Comparison of ENCODE assay signal across 35 cellular contexts in the genomic region with DNA sequence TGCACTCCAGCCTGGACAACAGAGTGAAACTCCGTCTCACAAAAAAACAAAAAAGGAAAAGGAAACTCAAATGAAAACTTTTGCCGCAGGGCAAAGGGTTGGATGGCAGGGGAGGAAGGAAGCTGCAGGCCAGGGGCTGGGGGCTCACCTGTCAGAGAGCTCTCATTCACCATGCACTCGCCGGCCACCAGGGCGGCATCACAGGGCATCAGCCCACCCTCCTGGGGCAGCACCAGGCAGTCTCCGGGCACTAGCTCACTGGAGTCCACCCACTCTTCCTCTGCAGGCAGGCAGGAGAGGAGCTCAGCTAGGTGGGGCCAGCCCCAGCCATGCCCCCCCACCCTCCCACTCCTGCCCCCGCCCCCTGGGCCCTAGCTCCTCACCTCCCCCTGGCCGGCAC. TPM values are rescaled to one million over a fixed set of nuclear protein-coding genes. Genes with fewer than 3 reads are reported as not detected.
DNase-seq lines count a peak whose midpoint lies in the region; ATAC-seq, FAIRE-seq and TF ChIP-seq lines count a peak whose summit lies in the region.
"Had no signal": no experiment of that assay in that cellular context is flagged by ENCODE, and none has a peak within 500 bp of the region (broad histone marks: within the 10 kb centered on the region; RNA-seq: fewer than 3 reads in every experiment).

No MANE protein-coding gene starts in this region.

- TF ChIP-seq CTCF in AG10803 (conservative IDR thresholded peaks at IDR 0.05; ENCODE audit: low read length), result 0 out of 2 replicates have a peak, but pooled peaks have one; percentile 1
- peak; percentile 30; the same call in 1 of the 2 replicates for TF ChIP-seq CTCF in OCI-LY7 (conservative IDR thresholded peaks at IDR 0.05; ENCODE audit: low read length)
- TF ChIP-seq CTCF in fibroblast of pulmonary artery (IDR thresholded peaks at IDR 0.05; ENCODE audit: low read length, missing control alignments), result peak; percentile 7
- TF ChIP-seq CTCF in esophagus muscularis mucosa (IDR thresholded peaks at IDR 0.05), result no peak

- no peak overlapping the region for H3K4me2 ChIP-seq in OCI-LY7 (ENCODE audit: low read length)
- H3K4me2 ChIP-seq: hepatocyte had no signal

- H3K79me2 ChIP-seq in OCI-LY7 (ENCODE audit: insufficient read depth, low read depth, low read length), result no peaks in the 10 kb centered on the region
- H3K79me2 ChIP-seq: hepatocyte had no signal

- no peak for FAIRE-seq in GM12891 (lab: Jason Lieb, UNC)
- FAIRE-seq: GM18507, GM19239, urothelium cell line had no signal

- BruUV-seq in OCI-LY7 (replicated peaks; lab: Mats Ljungman, UMichigan), result no TSS peak

- CTCF ChIA-PET in OCI-LY7 (lab: Charles Lee; ENCODE audit: unreplicated experiment), result no interaction called here
- CTCF ChIA-PET in activated CD4-positive, alpha-beta memory T cell treated with anti-CD3 and anti-CD28 coated beads for 36 hours (lab: Charles Lee), result interaction anchor here (1.2 to 2.3 kb wide), 2 partner anchors 10 to 39 kb away, joined by 3 to 10 read pairs; no protein-coding TSS in a partner anchor

- H3K4me1 Mint-ChIP-seq in activated CD4-positive, alpha-beta memory T cell treated with anti-CD3 and anti-CD28 coated beads for 36 hours (ENCODE audit: low read depth), result no peaks in the 10 kb centered on the region
- H3K4me1 Mint-ChIP-seq: activated CD4-positive, alpha-beta memory T cell treated with anti-CD3 and anti-CD28 coated beads, Interleukin-2, amount 10 ng/mL, durations not matched to agents 7 days and 5 days; central memory CD8-positive, alpha-beta T cell; stimulated activated naive CD8-positive, alpha-beta T cell treated with anti-CD3 and anti-CD28 coated beads, Interleukin-15, amount 100 ng/mL, for 72 hours had no signal

- H3K36me3 Mint-ChIP-seq in activated CD4-positive, alpha-beta memory T cell treated with anti-CD3 and anti-CD28 coated beads for 36 hours, result peaks cover 23% of the 10 kb centered on the region

- 96% methylated on average over 8 of the region's 8 CpGs for WGBS in esophagus muscularis mucosa

- no peaks in the 10 kb centered on the region for H3K9me3 Mint-ChIP-seq in activated CD4-positive, alpha-beta memory T cell treated with anti-CD3 and anti-CD28 coated beads for 36 hours
- H3K9me3 Mint-ChIP-seq: activated CD4-positive, alpha-beta memory T cell treated with anti-CD3 and anti-CD28 coated beads, Interleukin-2, amount 10 ng/mL, durations not matched to agents 7 days and 5 days; central memory CD8-positive, alpha-beta T cell; dendritic cell treated with granulocyte-macrophage colony-stimulating factor and Interleukin-4, amounts not matched to agents 40 ng/mL and 50 ng/mL, for 4 days; naive thymus-derived CD4-positive, alpha-beta T cell; stimulated activated naive CD8-positive, alpha-beta T cell treated with anti-CD3 and anti-CD28 coated beads, Interleukin-15, amount 100 ng/mL, for 72 hours had no signal

- no peak overlapping the region for H3K27ac Mint-ChIP-seq in activated CD4-positive, alpha-beta memory T cell treated with anti-CD3 and anti-CD28 coated beads for 36 hours
- H3K27ac Mint-ChIP-seq: activated CD4-positive, alpha-beta memory T cell treated with anti-CD3 and anti-CD28 coated beads, Interleukin-2, amount 10 ng/mL, durations not matched to agents 7 days and 5 days; dendritic cell treated with granulocyte-macrophage colony-stimulating factor and Interleukin-4, amounts not matched to agents 40 ng/mL and 50 ng/mL, for 4 days; stimulated activated naive CD8-positive, alpha-beta T cell treated with anti-CD3 and anti-CD28 coated beads, Interleukin-15, amount 100 ng/mL, for 72 hours had no signal

- H3K36me3 ChIP-seq in OCI-LY7 (ENCODE audit: insufficient read depth, low read length), result peaks cover 24% of the 10 kb centered on the region
- peaks cover 60 to 98% (median 94%) of the 10 kb centered on the region in 4 donors for H3K36me3 ChIP-seq in esophagus muscularis mucosa

- no peak for DNase-seq in AG10803 (ENCODE audit: low read depth)
- peak; percentile 11 for DNase-seq in GM12891 (ENCODE audit: insufficient read length, low spot score)
- DNase-seq in OCI-LY7 (ENCODE audit: low spot score), result no peak
- DNase-seq in fibroblast of pulmonary artery (ENCODE audit: low read depth), result no peak
- no peak for DNase-seq in EL
- no peak for DNase-seq in esophagus muscularis mucosa (ENCODE audit: extremely low spot score)
- no peak for DNase-seq in activated CD4-positive, alpha-beta memory T cell treated with anti-CD3 and anti-CD28 coated beads for 36 hours
- DNase-seq: activated CD4-positive, alpha-beta memory T cell treated with anti-CD3 and anti-CD28 coated beads, Interleukin-2, amount 10 ng/mL, durations not matched to agents 7 days and 5 days; activated CD4-positive, CD25-positive, alpha-beta regulatory T cell treated with anti-CD3 and anti-CD28 coated beads, Interleukin-2, amount 50 U/mL, for 72 hours; activated CD8-positive, alpha-beta memory T cell treated with anti-CD3 and anti-CD28 coated beads, Interleukin-2, amount 50 U/mL, for 4 hours; activated naive CD4-positive, alpha-beta T cell treated with Interleukin-2 at 50 U/mL for 16 hours; esophagus squamous epithelium; gastrocnemius medialis; naive thymus-derived CD4-positive, alpha-beta T cell; NCI-H1092 treated with DMSO at 0.1 percent for 48 hours; NCI-H1694 treated with DMSO at 0.1 percent for 48 hours; NCI-H446 treated with DMSO at 0.1 percent for 48 hours; NCI-H774; right cardiac atrium; spleen; stimulated activated CD4-positive, alpha-beta T cell treated with anti-CD3 and anti-CD28 coated beads, Interleukin-2, amount 100 ng/mL, for 24 hours; stimulated activated naive CD8-positive, alpha-beta T cell treated with anti-CD3 and anti-CD28 coated beads, Interleukin-15, amount 100 ng/mL, for 72 hours; T-helper 1 cell had no signal

- no peak for ATAC-seq in HG02588 (IDR thresholded peaks at IDR 0.05; ENCODE audit: unreplicated experiment)
- ATAC-seq: gastrocnemius medialis; naive thymus-derived CD4-positive, alpha-beta T cell; right cardiac atrium; stimulated activated naive CD8-positive, alpha-beta T cell treated with anti-CD3 and anti-CD28 coated beads, Interleukin-15, amount 100 ng/mL, for 72 hours had no signal

- no peaks in the 10 kb centered on the region for H4K20me1 ChIP-seq in OCI-LY7 (ENCODE audit: insufficient read depth, low read length)

- POLR2A ChIA-PET in OCI-LY7 (lab: Charles Lee), result no interaction called here
- POLR2A ChIA-PET in activated CD4-positive, alpha-beta memory T cell treated with anti-CD3 and anti-CD28 coated beads for 36 hours (lab: Charles Lee), result no interaction called here

- H3K9me3 ChIP-seq in OCI-LY7 (ENCODE audit: low read length) (no peaks in the 10 kb centered on the region), esophagus muscularis mucosa (no peaks in the 10 kb centered on the region)
- H3K9me3 ChIP-seq: esophagus squamous epithelium, gastrocnemius medialis, HAP-1, SJSA1, spleen, thoracic aorta had no signal

- no peaks in the 10 kb centered on the region for H3K27me3 Mint-ChIP-seq in activated CD4-positive, alpha-beta memory T cell treated with anti-CD3 and anti-CD28 coated beads for 36 hours
- H3K27me3 Mint-ChIP-seq: activated CD4-positive, alpha-beta memory T cell treated with anti-CD3 and anti-CD28 coated beads, Interleukin-2, amount 10 ng/mL, durations not matched to agents 7 days and 5 days; central memory CD8-positive, alpha-beta T cell; dendritic cell treated with granulocyte-macrophage colony-stimulating factor and Interleukin-4, amounts not matched to agents 40 ng/mL and 50 ng/mL, for 4 days; naive thymus-derived CD4-positive, alpha-beta T cell; stimulated activated naive CD8-positive, alpha-beta T cell treated with anti-CD3 and anti-CD28 coated beads, Interleukin-15, amount 100 ng/mL, for 72 hours had no signal

- intact Hi-C loops in OCI-LY7 (cut with micrococcal nuclease; ENCODE audit: unreplicated experiment), result no loop called here
- intact Hi-C loops in esophagus muscularis mucosa (cut with DNase I), result no loop called here
- intact Hi-C loops in activated CD4-positive, alpha-beta memory T cell treated with anti-CD3 and anti-CD28 coated beads for 36 hours (cut with micrococcal nuclease), result no loop called here

- no peak for TF ChIP-seq EP300 in esophagus muscularis mucosa (IDR thresholded peaks at IDR 0.05)

- no peaks in the 10 kb centered on the region for H3K9me2 ChIP-seq in OCI-LY7 (ENCODE audit: insufficient read depth, low read length)

- TF ChIP-seq POLR2A in GM12891 (IDR thresholded peaks at IDR 0.05; ENCODE audit: low read depth, low read length) (no peak), esophagus muscularis mucosa (IDR thresholded peaks at IDR 0.05; ENCODE audit: low read depth) (no peak)

- H3K4me1 ChIP-seq in OCI-LY7 (ENCODE audit: insufficient read depth, low read length, poor library complexity, severe bottlenecking) (no peaks in the 10 kb centered on the region), esophagus muscularis mucosa (no peaks in the 10 kb centered on the region)
- H3K4me1 ChIP-seq: gastrocnemius medialis, HAP-1, spleen had no signal

- H3K4me3 Mint-ChIP-seq in activated CD4-positive, alpha-beta memory T cell treated with anti-CD3 and anti-CD28 coated beads for 36 hours, result no peak overlapping the region
- H3K4me3 Mint-ChIP-seq: activated CD4-positive, alpha-beta memory T cell treated with anti-CD3 and anti-CD28 coated beads, Interleukin-2, amount 10 ng/mL, durations not matched to agents 7 days and 5 days; central memory CD8-positive, alpha-beta T cell; dendritic cell treated with granulocyte-macrophage colony-stimulating factor and Interleukin-4, amounts not matched to agents 40 ng/mL and 50 ng/mL, for 4 days; naive thymus-derived CD4-positive, alpha-beta T cell; stimulated activated naive CD8-positive, alpha-beta T cell treated with anti-CD3 and anti-CD28 coated beads, Interleukin-15, amount 100 ng/mL, for 72 hours had no signal

- H3K27ac ChIP-seq in OCI-LY7 (ENCODE audit: low read depth, low read length, poor library complexity, severe bottlenecking), result no peak overlapping the region
- no peak overlapping the region for H3K27ac ChIP-seq in esophagus muscularis mucosa (replicated peaks in 1 of 4)
- H3K27ac ChIP-seq: gastrocnemius medialis, hepatocyte, RWPE1, SJSA1, spleen, thoracic aorta had no signal

- H2AFZ ChIP-seq in OCI-LY7 (ENCODE audit: low read length), result no peak overlapping the region
- H2AFZ ChIP-seq: hepatocyte had no signal

- no peaks in the 10 kb centered on the region for H3K27me3 ChIP-seq in esophagus muscularis mucosa
- H3K27me3 ChIP-seq: esophagus squamous epithelium, gastrocnemius medialis, hepatocyte, SJSA1, spleen had no signal

- H3K4me3 ChIP-seq in AG10803 (ENCODE audit: low read length) (no peak overlapping the region), OCI-LY7 (ENCODE audit: low read depth, low read length, poor library complexity, severe bottlenecking) (no peak overlapping the region), fibroblast of pulmonary artery (replicated peaks; ENCODE audit: low read depth, low read length) (no peak overlapping the region), esophagus muscularis mucosa (no peak overlapping the region)
- H3K4me3 ChIP-seq: esophagus squamous epithelium, gastrocnemius medialis, HAP-1, hepatocyte, lung, SJSA1, spleen, thoracic aorta had no signal

RNA-seq across cellular contexts. Expression of gene ATP13A2, which starts 11.9 kb away (rescaled TPM):
- polyA plus RNA-seq in GM12891 (2012; ENCODE audit: low read depth, missing spikeins), result 9.0 TPM
- total RNA-seq in OCI-LY7 (2014; rRNA removed; shearing (Covaris generic)), result 25.0 and 28.1 TPM in 2 replicates
- total RNA-seq in OCI-LY7 (2022) (28.8 and 31.4 TPM in 2 replicates), esophagus muscularis mucosa (10 to 100 TPM; 16.1 to 30.8 (median 23.2) TPM)
- total RNA-seq in activated CD4-positive, alpha-beta memory T cell treated with anti-CD3 and anti-CD28 coated beads for 36 hours, result 10 to 100 TPM; 41.8 to 45.9 TPM

RNA-seq across cellular contexts. Expression of gene MFAP2, which starts 19.4 kb away (rescaled TPM):
- polyA plus RNA-seq in GM12891 (2012; ENCODE audit: low read depth, missing spikeins), result not detected
- not detected in 2 replicates for total RNA-seq in OCI-LY7 (2014; rRNA removed; shearing (Covaris generic))
- total RNA-seq in OCI-LY7 (2022) (not detected in 2 replicates), esophagus muscularis mucosa (10 to 100 TPM in 2 of 4 donors, 1 to 10 TPM in 2; 5.4 to 21.7 (median 10.2) TPM)
- total RNA-seq in activated CD4-positive, alpha-beta memory T cell treated with anti-CD3 and anti-CD28 coated beads for 36 hours, result not detected
- total RNA-seq: naive thymus-derived CD4-positive, alpha-beta T cell had no signal

RNA-seq across cellular contexts. Expression of gene SDHB, which starts 54.0 kb away (rescaled TPM):
- polyA plus RNA-seq in GM12891 (2012; ENCODE audit: low read depth, missing spikeins), result 92.5 TPM
- 103 and 106 TPM in 2 replicates for total RNA-seq in OCI-LY7 (2014; rRNA removed; shearing (Covaris generic))
- 98.4 and 105 TPM in 2 replicates for total RNA-seq in OCI-LY7 (2022)
- 100 to 1,000 TPM in 3 of 4 donors, 10 to 100 TPM in 1; 95.4 to 129 (median 120) TPM for total RNA-seq in esophagus muscularis mucosa
- 100 to 1,000 TPM; 154 to 163 TPM for total RNA-seq in activated CD4-positive, alpha-beta memory T cell treated with anti-CD3 and anti-CD28 coated beads for 36 hours

Comparison
In these comparisons a context has a peak if more than half of its experiments do, and no peak if none do; other contexts are left out.
1. CTCF ChIP-seq: peak in AG10803 (single experiment), OCI-LY7 (single experiment) and fibroblast of pulmonary artery (single experiment); none in esophagus muscularis mucosa (0 of 3).
2. RNA of gene MFAP2, which starts 19.4 kb away (total RNA-seq): 5.4 to 21.7 TPM in esophagus muscularis mucosa; not detected in activated CD4-positive, alpha-beta memory T cell treated with anti-CD3 and anti-CD28 coated beads for 36 hours and not detected in OCI-LY7; every median in the first group is over 4 times any median in the second.